Comparison of ENCODE assay signal across 25 cellular contexts in genomic region chr11:91527380-91528030, GRCh38.
DNase-seq lines count a peak whose midpoint lies in the region; ATAC-seq, FAIRE-seq and TF ChIP-seq lines count a peak whose summit lies in the region.
"Had no signal": no experiment of that assay in that cellular context is flagged by ENCODE, and none has a peak within 500 bp of the region (broad histone marks: within the 10 kb centered on the region; RNA-seq: fewer than 3 reads in every experiment).

No MANE protein-coding gene starts in this region.

- H2BK5ac ChIP-seq in H1 (ENCODE audit: low read depth, low read length) = no peak overlapping the region

- no peak overlapping the region for H4K8ac ChIP-seq in H1 (ENCODE audit: extremely low read depth, insufficient read depth, low read length)

- no peak overlapping the region for H3K23ac ChIP-seq in H1 (ENCODE audit: insufficient read length)

- H4K5ac ChIP-seq in H1 (ENCODE audit: insufficient read length, low read depth, low read length) = no peak overlapping the region

- no peak overlapping the region for H3K4me2 ChIP-seq in PC-3 (ENCODE audit: low read length)
- H3K4me2 ChIP-seq in H1 (ENCODE audit: insufficient read depth in 1 of 2, low read depth in 2 of 2, low read length in 2 of 2) = no peak overlapping the region
- H3K4me2 ChIP-seq in MM.1S (ENCODE audit: low read depth, low read length) = no peak overlapping the region
- H3K4me2 ChIP-seq: BLaER1 treated with 17β-estradiol and CSF1 and Interleukin-3, amounts not matched to agents 10 nM and 100 nM had no signal

- no TSS peak for BruUV-seq in PC-3 (replicated peaks; lab: Mats Ljungman, UMichigan)

- H3K36me3 ChIP-seq in PC-3 (ENCODE audit: low read depth, low read length) = no peaks in the 10 kb centered on the region
- H3K36me3 ChIP-seq in H1 (ENCODE audit: control insufficient read depth in 2 of 4, insufficient read depth in 4 of 4, low read length in 3 of 4) = no peaks in the 10 kb centered on the region
- no peaks in the 10 kb centered on the region for H3K36me3 ChIP-seq in MM.1S (replicated peaks; ENCODE audit: insufficient read depth, low read length)
- H3K36me3 ChIP-seq in uterus = no peaks in the 10 kb centered on the region
- H3K36me3 ChIP-seq: BLaER1 treated with 17β-estradiol and CSF1 and Interleukin-3, amounts not matched to agents 10 nM and 100 nM had no signal

- H3K9ac ChIP-seq in PC-3 (ENCODE audit: low read length) = no peak overlapping the region
- H3K9ac ChIP-seq in H1 (replicated peaks in 1 of 4; ENCODE audit: extremely low read depth in 1 of 4, low read depth in 3 of 4, low read length in 3 of 4) = no peak overlapping the region
- no peak overlapping the region for H3K9ac ChIP-seq in MM.1S (ENCODE audit: low read length)
- H3K9ac ChIP-seq: BLaER1 treated with 17β-estradiol and CSF1 and Interleukin-3, amounts not matched to agents 10 nM and 100 nM had no signal

- H4K91ac ChIP-seq in H1 (replicated peaks; ENCODE audit: insufficient read length, low read length) = no peak overlapping the region

- H3K56ac ChIP-seq in H1 (replicated peaks; ENCODE audit: insufficient read length, low read depth, low read length) = no peak overlapping the region

- no peak overlapping the region for H2BK12ac ChIP-seq in H1 (ENCODE audit: low read depth, low read length)

- no peak for TF ChIP-seq POLR2A in H1 (IDR thresholded peaks at IDR 0.05; ENCODE audit: control extremely low read depth in 1 of 2, low read depth in 2 of 2, low read length in 2 of 2)
- TF ChIP-seq POLR2A in uterus (IDR thresholded peaks at IDR 0.05) = no peak

- no peak overlapping the region for H3K4ac ChIP-seq in H1 (replicated peaks; ENCODE audit: insufficient read length, low read depth, low read length)

- peak in 1 of 2 experiments; percentile 28; a peak in 2 of 4 replicates for TF ChIP-seq RAD21 in H1 (IDR thresholded peaks at IDR 0.05 in 1 of 2, conservative IDR thresholded peaks at IDR 0.05 in 1 of 2; ENCODE audit: low read depth in 2 of 2, low read length in 2 of 2)

- no peak overlapping the region for H3K14ac ChIP-seq in H1 (ENCODE audit: insufficient read length)

- CTCF ChIA-PET in PC-3 (lab: Charles Lee) = no interaction called here
- CTCF ChIA-PET in H1 (lab: Charles Lee; ENCODE audit: partially characterized antibody) = interaction anchor here (0.6 to 1.7 kb wide), 9 partner anchors 13 to 540 kb away, joined by 3 to 5 read pairs (median 3); no protein-coding TSS in a partner anchor

- peaks cover 26% of the 10 kb centered on the region for H3K9me3 ChIP-seq in PC-3 (ENCODE audit: low read length)
- H3K9me3 ChIP-seq in H1 (ENCODE audit: insufficient read depth in 2 of 2, low read depth in 1 of 2, low read length in 1 of 2) = no peaks in the 10 kb centered on the region
- H3K9me3 ChIP-seq in MM.1S (replicated peaks; ENCODE audit: insufficient read depth, low read length) = no peaks in the 10 kb centered on the region
- H3K9me3 ChIP-seq in uterus = no peaks in the 10 kb centered on the region

- TF ChIP-seq CTCF in PC-3 (conservative IDR thresholded peaks at IDR 0.05; ENCODE audit: low read depth, low read length) (peak; percentile 26; the same call in 1 of the 2 replicates), H1 (IDR thresholded peaks at IDR 0.05; ENCODE audit: control extremely low read depth in 1 of 3, insufficient read depth in 1 of 3, low read depth in 1 of 3, low read length in 3 of 3) (peak in 1 of 3 experiments; percentile 28; a peak in 1 of 4 replicates), retinal pigment epithelial cell (conservative IDR thresholded peaks at IDR 0.05; ENCODE audit: low read depth, low read length) (peak; percentile 10), MM.1S (IDR thresholded peaks at IDR 0.05; ENCODE audit: low read length) (no peak), uterus (IDR thresholded peaks at IDR 0.05) (no peak)

- H3K9me2 ChIP-seq in PC-3 (replicated peaks; ENCODE audit: low read length) = no peaks in the 10 kb centered on the region
- no peaks in the 10 kb centered on the region for H3K9me2 ChIP-seq in MM.1S (replicated peaks; ENCODE audit: insufficient read depth, low read length)

- no peaks in the 10 kb centered on the region for H3K79me1 ChIP-seq in H1 (ENCODE audit: low read depth, low read length)

- H2AFZ ChIP-seq in PC-3 (ENCODE audit: low read length) (no peak overlapping the region), H1 (ENCODE audit: low read length) (peak overlapping the region; percentile 66), MM.1S (ENCODE audit: low read length) (no peak overlapping the region)

- no peaks in the 10 kb centered on the region for H4K20me1 ChIP-seq in PC-3 (ENCODE audit: low read length)
- no peaks in the 10 kb centered on the region for H4K20me1 ChIP-seq in H1 (replicated peaks in 1 of 2; ENCODE audit: control insufficient read depth in 1 of 2, insufficient read depth in 2 of 2, low read length in 2 of 2)
- H4K20me1 ChIP-seq in MM.1S (ENCODE audit: insufficient read depth, low read length) = no peaks in the 10 kb centered on the region
- H4K20me1 ChIP-seq: BLaER1 treated with 17β-estradiol and CSF1 and Interleukin-3, amounts not matched to agents 10 nM and 100 nM had no signal

- H3K27ac ChIP-seq in PC-3 (ENCODE audit: low read length) = no peak overlapping the region
- no peak overlapping the region for H3K27ac ChIP-seq in H1 (ENCODE audit: low read depth, low read length)
- H3K27ac ChIP-seq in MM.1S (ENCODE audit: low read length) = no peak overlapping the region
- no peak overlapping the region for H3K27ac ChIP-seq in uterus
- H3K27ac ChIP-seq: BLaER1 treated with 17β-estradiol and CSF1 and Interleukin-3, amounts not matched to agents 10 nM and 100 nM; RWPE1 had no signal

- H3K18ac ChIP-seq in H1 (ENCODE audit: extremely low read depth, low read length) = no peak overlapping the region

- no peak overlapping the region for H2BK120ac ChIP-seq in H1 (replicated peaks; ENCODE audit: low read depth, low read length)

- no peaks in the 10 kb centered on the region for H3K23me2 ChIP-seq in H1 (ENCODE audit: low read depth, low read length)

- no peaks in the 10 kb centered on the region for H3F3A ChIP-seq in PC-3 (ENCODE audit: low read length, unreplicated experiment)
- H3F3A ChIP-seq in MM.1S (ENCODE audit: insufficient read depth, low read length) = no peaks in the 10 kb centered on the region

- peak; percentile 3 for DNase-seq in HT1080 (ENCODE audit: low read depth)
- DNase-seq in PC-3 = no peak
- no peak for DNase-seq in H1 (ENCODE audit: low read depth in 1 of 2, low spot score in 2 of 2)
- DNase-seq in retinal pigment epithelial cell (ENCODE audit: low read depth) = no peak
- DNase-seq in MM.1S = no peak
- DNase-seq in central memory CD4-positive, alpha-beta T cell = no peak
- no peak for DNase-seq in uterus
- DNase-seq: CD4-positive, alpha-beta T cell; KBM-7; NCI-H1092; NCI-H1417 treated with DMSO at 0.1 percent for 48 hours; NCI-H187; NCI-H2081 treated with DMSO at 0.1 percent for 48 hours; NCI-H2171; NCI-H345; NCI-H510A treated with DMSO at 0.1 percent for 48 hours; NCI-H748 treated with DMSO at 0.1 percent for 48 hours; SHP77; T-helper 1 cell had no signal

- no peak for ATAC-seq in PC-3

- FAIRE-seq in H1 (lab: Jason Lieb, UNC) = no peak
- FAIRE-seq: A204.1, D721Med, G401.6, HTR-8/SVneo had no signal

- H2BK15ac ChIP-seq in H1 (ENCODE audit: low read length) = no peak overlapping the region

- no peak overlapping the region for H2BK20ac ChIP-seq in H1 (ENCODE audit: low read length)

- H3K4me3 ChIP-seq in PC-3 (ENCODE audit: low read length) (no peak overlapping the region), H1 (ENCODE audit: extremely low read depth in 1 of 4, insufficient read depth in 2 of 4, low read depth in 3 of 4, low read length in 4 of 4) (no peak overlapping the region), retinal pigment epithelial cell (ENCODE audit: low read length) (no peak overlapping the region), MM.1S (ENCODE audit: low read length) (no peak overlapping the region), uterus (no peak overlapping the region)
- H3K4me3 ChIP-seq: BLaER1 treated with 17β-estradiol and CSF1 and Interleukin-3, amounts not matched to agents 10 nM and 100 nM had no signal

- POLR2A ChIA-PET in PC-3 (lab: Charles Lee; ENCODE audit: unreplicated experiment) = no interaction called here
- POLR2A ChIA-PET in H1 (lab: Charles Lee; ENCODE audit: partially characterized antibody) = no interaction called here

- H3K79me2 ChIP-seq in PC-3 (ENCODE audit: low read length) (no peaks in the 10 kb centered on the region), H1 (ENCODE audit: control insufficient read depth in 1 of 2, insufficient read depth in 2 of 2, low read length in 2 of 2) (no peaks in the 10 kb centered on the region), MM.1S (ENCODE audit: low read length) (no peaks in the 10 kb centered on the region)

- H2AK5ac ChIP-seq in H1 (ENCODE audit: low read depth, low read length) = no peak overlapping the region

- no peak for TF ChIP-seq EP300 in H1 (IDR thresholded peaks at IDR 0.05; ENCODE audit: borderline replicate concordance in 1 of 2, low read depth in 2 of 2, low read length in 2 of 2)

- H3K27me3 ChIP-seq in PC-3 (ENCODE audit: low read length) (no peaks in the 10 kb centered on the region), H1 (replicated peaks in 1 of 4; ENCODE audit: control insufficient read depth in 3 of 4, extremely low read depth in 1 of 4, insufficient read depth in 3 of 4, low read length in 3 of 4) (no peaks in the 10 kb centered on the region), MM.1S (replicated peaks; ENCODE audit: insufficient read depth, low read length) (no peaks in the 10 kb centered on the region), uterus (no peaks in the 10 kb centered on the region)
- H3K27me3 ChIP-seq: BLaER1 treated with 17β-estradiol and CSF1 and Interleukin-3, amounts not matched to agents 10 nM and 100 nM had no signal

- 84% methylated on average over 4 of the region's 4 CpGs; no CpG with 5 or more reads in 1 of the 2 experiments for WGBS in H1 (ENCODE audit: extremely low coverage in 1 of 2, insufficient coverage in 1 of 2, insufficient read length in 1 of 2, insufficient replicate concordance in 2 of 2, low coverage in 1 of 2, low lambda C conversion rate in 2 of 2, missing lambda C conversion rate in 1 of 2), 2 experiments

- no peaks in the 10 kb centered on the region for H3K4me1 ChIP-seq in PC-3 (ENCODE audit: insufficient read depth, low read length)
- H3K4me1 ChIP-seq in H1 (replicated peaks in 1 of 4; ENCODE audit: control insufficient read depth in 3 of 4, insufficient read depth in 4 of 4, low read length in 3 of 4) = no peaks in the 10 kb centered on the region
- H3K4me1 ChIP-seq in MM.1S (ENCODE audit: low read length) = no peaks in the 10 kb centered on the region
- no peaks in the 10 kb centered on the region for H3K4me1 ChIP-seq in uterus
- H3K4me1 ChIP-seq: BLaER1 treated with 17β-estradiol and CSF1 and Interleukin-3, amounts not matched to agents 10 nM and 100 nM had no signal

- intact Hi-C loops in PC-3 (cut with micrococcal nuclease) = no loop called here
- intact Hi-C loops in uterus (cut with DNase I; ENCODE audit: low total_unique reads) = no loop called here

TF ChIP-seq in H1, 55 proteins besides CTCF, POLR2A, EP300 and RAD21:
- TF ChIP-seq ASH2L (IDR thresholded peaks at IDR 0.05; ENCODE audit: low read length) (peak; percentile 23), POU5F1 (IDR thresholded peaks at IDR 0.05; ENCODE audit: low read depth, low read length) (no peak), CBX8 (IDR thresholded peaks at IDR 0.05; ENCODE audit: borderline replicate concordance, low read depth, low read length) (no peak)
TF ChIP-seq in H1: peak in this region for 1.

Comparison
In these comparisons a context has a peak if more than half of its experiments do, and no peak if none do; other contexts are left out.
1. CTCF ChIP-seq: peak in PC-3 (single experiment) and retinal pigment epithelial cell (single experiment); none in MM.1S (single experiment) and uterus (0 of 4).